11 cellular contexts compared by ENCODE assay signal in genomic region chr1:85495556-85495955, GRCh38. TPM values are rescaled to one million over a fixed set of nuclear protein-coding genes. Genes with fewer than 3 reads are reported as not detected.
DNase-seq lines count a peak whose midpoint lies in the region; ATAC-seq and TF ChIP-seq lines count a peak whose summit lies in the region.
"Had no signal": no experiment of that assay in that cellular context is flagged by ENCODE, and none has a peak within 500 bp of the region (broad histone marks: within the 10 kb centered on the region; RNA-seq: fewer than 3 reads in every experiment).

No MANE protein-coding gene starts in this region.

- no peaks in the 10 kb centered on the region for H3K36me3 Mint-ChIP-seq in mesothelial cell of epicardium
- H3K36me3 Mint-ChIP-seq: activated naive CD4-positive, alpha-beta T cell treated with anti-CD3 and anti-CD28 coated beads, Interleukin-2, amount 50 U/mL, for 72 hours; CD4-positive, CD25-positive, alpha-beta regulatory T cell had no signal

- H3K27ac Mint-ChIP-seq in mesothelial cell of epicardium, result peak overlapping the region; percentile 68
- H3K27ac Mint-ChIP-seq: activated naive CD4-positive, alpha-beta T cell treated with anti-CD3 and anti-CD28 coated beads, Interleukin-2, amount 50 U/mL, for 72 hours; CD4-positive, CD25-positive, alpha-beta regulatory T cell; memory B cell had no signal

- H3K4me1 Mint-ChIP-seq in mesothelial cell of epicardium, result peaks cover 17% of the 10 kb centered on the region
- H3K4me1 Mint-ChIP-seq: CD4-positive, CD25-positive, alpha-beta regulatory T cell; memory B cell had no signal

- DNase-seq in Caki2 (ENCODE audit: low read depth) (peak; percentile 48), NCI-H1105 (lab: John Stamatoyannopoulos, UW) (peak; percentile 59), astrocyte of the hippocampus (ENCODE audit: low read depth, low spot score) (peak; percentile 74), mesothelial cell of epicardium (ENCODE audit: low spot score in 2 of 2, unreplicated experiment in 2 of 2) (no peak), left lobe of liver (ENCODE audit: low spot score) (no peak), NCI-H146 (lab: John Stamatoyannopoulos, UW) (no peak)
- DNase-seq: CD4-positive, CD25-positive, alpha-beta regulatory T cell had no signal

- ATAC-seq in HG03175 (IDR thresholded peaks at IDR 0.05; ENCODE audit: unreplicated experiment), result no peak
- no peak for ATAC-seq in left lobe of liver
- ATAC-seq in GM19324 (IDR thresholded peaks at IDR 0.05; ENCODE audit: low FRiP score, unreplicated experiment), result no peak
- ATAC-seq: activated naive CD4-positive, alpha-beta T cell treated with anti-CD3 and anti-CD28 coated beads, Interleukin-2, amount 50 U/mL, for 72 hours had no signal

- H3K9me3 Mint-ChIP-seq in mesothelial cell of epicardium, result peaks cover 6% of the 10 kb centered on the region

- no peak for TF ChIP-seq CTCF in mesothelial cell of epicardium (IDR thresholded peaks at IDR 0.05; ENCODE audit: unreplicated experiment)

- in situ Hi-C loops in Caki2 (cut with HindIII; ENCODE audit: low pct_unique_long_range_greater_than_20kb, low sequenced_read_pairs), result loop anchor here (25.0 kb wide), 1 partner anchor 192 kb away; no protein-coding TSS in a partner anchor

- H3K27me3 Mint-ChIP-seq in mesothelial cell of epicardium (ENCODE audit: low read depth), result no peaks in the 10 kb centered on the region
- H3K27me3 Mint-ChIP-seq: memory B cell had no signal

- no peak overlapping the region for H3K4me3 Mint-ChIP-seq in mesothelial cell of epicardium
- H3K4me3 Mint-ChIP-seq: CD4-positive, CD25-positive, alpha-beta regulatory T cell; memory B cell had no signal

RNA-seq across cellular contexts. Expression of gene DDAH1, which starts 30.6 kb away (rescaled TPM):
- 11.8 and 16.9 TPM in 2 replicates for total RNA-seq in Caki2 (2014; rRNA removed; shearing (Covaris generic); ENCODE audit: low replicate concordance)
- total RNA-seq in mesothelial cell of epicardium (26.1 to 28.9 TPM (median 27.3 TPM) in 3 replicates), left lobe of liver (70.6 TPM)
- total RNA-seq: activated naive CD4-positive, alpha-beta T cell treated with anti-CD3 and anti-CD28 coated beads, Interleukin-2, amount 50 U/mL, for 72 hours had no signal

Comparison
In these comparisons a context has a peak if more than half of its experiments do, and no peak if none do; other contexts are left out.
1. DNase-seq: peak in Caki2 (single experiment), NCI-H1105 (single experiment) and astrocyte of the hippocampus (single experiment); none in mesothelial cell of epicardium (0 of 2), left lobe of liver (single experiment) and NCI-H146 (single experiment).